Comparison of ENCODE assay signal across 1 cellular context in genomic region chr5:111514087-111514486, GRCh38.
TF ChIP-seq lines count a peak whose summit lies in the region.

No MANE protein-coding gene starts in this region.

TF ChIP-seq in H1, 55 proteins besides CTCF, POLR2A, EP300 and RAD21:
- TF ChIP-seq E2F6 (IDR thresholded peaks at IDR 0.05) (no peak), RNF2 (IDR thresholded peaks at IDR 0.05; ENCODE audit: borderline replicate concordance, low read depth, low read length, missing control alignments, poor library complexity, severe bottlenecking) (no peak), JUND (IDR thresholded peaks at IDR 0.05; ENCODE audit: low read length) (no peak), USF2 (IDR thresholded peaks at IDR 0.05; ENCODE audit: low read length) (no peak), CBX8 (IDR thresholded peaks at IDR 0.05; ENCODE audit: borderline replicate concordance, low read depth, low read length) (no peak), CREB1 (IDR thresholded peaks at IDR 0.05) (no peak), TAF1 (IDR thresholded peaks at IDR 0.05; ENCODE audit: low read depth, low read length) (no peak)
